ENCODE assay signal across 29 cellular contexts in the genomic region with DNA sequence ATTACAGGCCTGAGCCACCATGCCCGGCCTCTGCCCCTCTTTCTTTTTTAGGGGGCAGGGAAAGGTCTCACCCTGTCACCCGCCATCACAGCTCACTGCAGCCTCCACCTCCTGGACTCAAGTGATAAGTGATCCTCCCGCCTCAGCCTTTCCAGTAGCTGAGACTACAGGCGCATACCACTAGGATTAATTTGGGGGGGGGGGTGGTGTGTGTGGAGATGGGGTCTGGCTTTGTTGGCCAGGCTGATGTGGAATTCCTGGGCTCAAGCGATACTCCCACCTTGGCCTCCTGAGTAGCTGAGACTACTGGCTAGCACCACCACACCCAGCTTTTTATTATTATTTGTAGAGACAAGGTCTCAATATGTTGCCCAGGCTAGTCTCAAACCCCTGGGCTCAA. TPM values are rescaled to one million over a fixed set of nuclear protein-coding genes. Genes with fewer than 3 reads are reported as not detected.
A peak's percentile ranks its signal among the peaks of the same experiment; 100 is the strongest.
DNase-seq lines count a peak whose midpoint lies in the region; ATAC-seq, FAIRE-seq and TF ChIP-seq lines count a peak whose summit lies in the region.
"Had no signal": no experiment of that assay in that cellular context is flagged by ENCODE, and none has a peak within 500 bp of the region (broad histone marks: within the 10 kb centered on the region; RNA-seq: fewer than 3 reads in every experiment).

No MANE protein-coding gene starts in this region.

- H4K20me1 ChIP-seq in HepG2 (ENCODE audit: insufficient read depth, low read length), result peaks cover 14% of the 10 kb centered on the region
- H4K20me1 ChIP-seq: BLaER1 had no signal

- TF ChIP-seq POLR2A in HepG2 (IDR thresholded peaks at IDR 0.05; ENCODE audit: insufficient read depth in 1 of 2, low read depth in 2 of 2, low read length in 2 of 2) (peak; percentile 30 to 44; a peak in 2 of 4 replicates), right lobe of liver (IDR thresholded peaks at IDR 0.05) (no peak)

- H3K36me3 Mint-ChIP-seq in glutamatergic neuron (ENCODE audit: unreplicated experiment), result no peaks in the 10 kb centered on the region
- H3K36me3 Mint-ChIP-seq: immature natural killer cell, T-cell had no signal

- H3K4me3 Mint-ChIP-seq in glutamatergic neuron (ENCODE audit: unreplicated experiment), result no peak overlapping the region
- H3K4me3 Mint-ChIP-seq: immature natural killer cell, T-cell had no signal

- no peak for FAIRE-seq in HepG2 (lab: Jason Lieb, UNC)
- FAIRE-seq: TTC549 had no signal

- 98% methylated on average over 4 of the region's 5 CpGs for WGBS in HepG2 (ENCODE audit: low lambda C conversion rate)
- 54% methylated on average over 3 of the region's 5 CpGs for WGBS in right lobe of liver (ENCODE audit: insufficient coverage, low coverage, low lambda C conversion rate, missing lambda C conversion rate)
- WGBS in liver, result 77% methylated on average over 5 of the region's 5 CpGs

- H3K9me3 Mint-ChIP-seq in glutamatergic neuron (ENCODE audit: unreplicated experiment), result peaks cover 4% of the 10 kb centered on the region
- H3K9me3 Mint-ChIP-seq: T-cell had no signal

- BruUV-seq in HepG2 (replicated peaks; lab: Mats Ljungman, UMichigan), result no TSS peak

- H3K4me1 Mint-ChIP-seq in glutamatergic neuron (ENCODE audit: low read depth, unreplicated experiment), result peaks cover 3% of the 10 kb centered on the region

- H3K79me2 ChIP-seq in HepG2 (ENCODE audit: insufficient read depth, low read length), result peaks cover 26% of the 10 kb centered on the region

- CTCF ChIA-PET in HepG2 (lab: Yijun Ruan, JAX; ENCODE audit: low intra/inter-chr PET ratio, low total read pairs), result interaction anchor here (4.3 kb wide), 1 partner anchor 42 kb away, joined by 45 read pairs; no protein-coding TSS in a partner anchor

- H3K9me3 ChIP-seq in HepG2 (ENCODE audit: low read length) (no peaks in the 10 kb centered on the region), right lobe of liver (no peaks in the 10 kb centered on the region), liver (ENCODE audit: control insufficient read depth in 4 of 4, low read length in 3 of 4) (no peaks in the 10 kb centered on the region)
- H3K9me3 ChIP-seq: BLaER1, heart right ventricle, left lung, MG63, mucosa of descending colon, upper lobe of right lung had no signal

- no peak for ATAC-seq in HepG2
- ATAC-seq in right lobe of liver, result no peak
- ATAC-seq: heart right ventricle, left lung, mucosa of descending colon, T-cell, upper lobe of right lung had no signal

- H2AFZ ChIP-seq in HepG2 (ENCODE audit: low read length), result no peak overlapping the region

- DNase-seq in HepG2 (ENCODE audit: low spot score), result no peak
- no peak for DNase-seq in right lobe of liver
- DNase-seq in HCEC 1CT, result no peak
- DNase-seq in NCI-H1694 (lab: John Stamatoyannopoulos, UW), result no peak
- no peak for DNase-seq in glutamatergic neuron
- DNase-seq: activated CD4-positive, alpha-beta T cell treated with anti-CD3 and anti-CD28 coated beads for 4 hours; activated naive CD4-positive, alpha-beta T cell treated with anti-CD3 and anti-CD28 coated beads, Interleukin-2, amount 50 U/mL, for 16 hours; aorta; caudate nucleus; dorsolateral prefrontal cortex; heart right ventricle; immature natural killer cell; left lung; MG63; mucosa of descending colon; NCI-H1417; NCI-H510A treated with DMSO at 0.1 percent for 48 hours; T-cell; upper lobe of right lung had no signal

- in situ Hi-C loops in HepG2 (cut with HindIII; ENCODE audit: extremely low pct_ligation_motif_present, low pct_unique_long_range_greater_than_20kb), result loop anchor here (5.0 kb wide), 1 partner anchor 38 kb away; a partner anchor contains a TSS

- no peak overlapping the region for H3K4me3 ChIP-seq in HepG2 (replicated peaks in 1 of 3; ENCODE audit: insufficient read depth in 1 of 3, low read depth in 2 of 3, low read length in 3 of 3)
- H3K4me3 ChIP-seq in right lobe of liver, result no peak overlapping the region
- H3K4me3 ChIP-seq in liver (ENCODE audit: low read depth in 1 of 3, low read length in 3 of 3), result no peak overlapping the region
- H3K4me3 ChIP-seq: BLaER1, heart right ventricle, MG63, mucosa of descending colon, upper lobe of right lung had no signal

- H3K4me2 ChIP-seq in HepG2 (ENCODE audit: low read depth, low read length), result no peak overlapping the region

- intact Hi-C loops in HepG2 (cut with micrococcal nuclease; ENCODE audit: unreplicated experiment), result no loop called here
- intact Hi-C loops in right lobe of liver (cut with DNase I), result loop anchor here in 1 of 2 donors (5.0 kb wide), 1 partner anchor 38 kb away; a partner anchor contains a TSS

- H3K27ac Mint-ChIP-seq in glutamatergic neuron (ENCODE audit: unreplicated experiment), result no peak overlapping the region
- H3K27ac Mint-ChIP-seq: immature natural killer cell, T-cell had no signal

- TF ChIP-seq RAD21 in HepG2 (CRISPR knock-in tag; IDR thresholded peaks at IDR 0.05), result no peak
- no peak for TF ChIP-seq RAD21 in liver (IDR thresholded peaks at IDR 0.05)

- no peak overlapping the region for H3K27ac ChIP-seq in HepG2 (ENCODE audit: extremely low read length, insufficient read depth, low read length)
- peak overlapping the region in 1 of 3 donors; percentile 45 for H3K27ac ChIP-seq in right lobe of liver
- peak overlapping the region; percentile 2 to 45 for H3K27ac ChIP-seq in liver (ENCODE audit: low read depth in 1 of 2, low read length in 2 of 2)
- H3K27ac ChIP-seq: BLaER1, left lung, upper lobe of right lung had no signal

- H3K9ac ChIP-seq in HepG2 (ENCODE audit: insufficient read depth, low read depth, low read length) (no peak overlapping the region), liver (ENCODE audit: low read depth in 1 of 2, low read length in 2 of 2) (no peak overlapping the region)
- H3K9ac ChIP-seq: BLaER1 had no signal

- no peaks in the 10 kb centered on the region; a peak in 1 of 5 replicates for H3K27me3 ChIP-seq in HepG2 (ENCODE audit: control insufficient read depth in 1 of 2, insufficient read depth in 2 of 2, low read length in 2 of 2)
- H3K27me3 ChIP-seq in right lobe of liver, result no peaks in the 10 kb centered on the region
- no peaks in the 10 kb centered on the region for H3K27me3 ChIP-seq in liver (ENCODE audit: control insufficient read depth in 4 of 4, insufficient read depth in 4 of 4, low read length in 3 of 4)

- no peak for TF ChIP-seq CTCF in HepG2 (CRISPR knock-in tag; IDR thresholded peaks at IDR 0.05)
- no peak for TF ChIP-seq CTCF in right lobe of liver (IDR thresholded peaks at IDR 0.05)
- no peak for TF ChIP-seq CTCF in liver (IDR thresholded peaks at IDR 0.05; ENCODE audit: low read depth, low read length, missing input control)
- no peak for TF ChIP-seq CTCF in glutamatergic neuron (IDR thresholded peaks at IDR 0.05; ENCODE audit: partially characterized antibody, unreplicated experiment)

- POLR2A ChIA-PET in HepG2 (lab: Yijun Ruan, JAX), result interaction anchor here (1.2 to 14.7 kb wide), 7 partner anchors 9 to 47 kb away, joined by 5 to 317 read pairs (median 25); a partner anchor contains a TSS

- TF ChIP-seq EP300 in HepG2 (IDR thresholded peaks at IDR 0.05; ENCODE audit: low read depth in 2 of 2, low read length in 2 of 2) (no peak), HepG2 (CRISPR knock-in tag; IDR thresholded peaks at IDR 0.05; ENCODE audit: borderline replicate concordance) (no peak)

- H3K27me3 Mint-ChIP-seq in glutamatergic neuron (ENCODE audit: unreplicated experiment), result peaks cover 6% of the 10 kb centered on the region

- peaks cover 3 to 21% of the 10 kb centered on the region in 2 experiments for H3K36me3 ChIP-seq in HepG2 (replicated peaks in 1 of 2; ENCODE audit: control insufficient read depth in 1 of 2, insufficient read depth in 2 of 2, low read length in 2 of 2)
- H3K36me3 ChIP-seq in right lobe of liver, result peaks cover 0 to 27% (median 7%) of the 10 kb centered on the region in 4 donors
- no peaks in the 10 kb centered on the region for H3K36me3 ChIP-seq in liver (ENCODE audit: control insufficient read depth in 4 of 4, insufficient read depth in 3 of 4, low read depth in 1 of 4, low read length in 3 of 4)
- H3K36me3 ChIP-seq: BLaER1, heart right ventricle, left lung, MG63, upper lobe of right lung had no signal

- H3K4me1 ChIP-seq in HepG2 (ENCODE audit: insufficient read depth, low read length) (peaks cover 65% of the 10 kb centered on the region), right lobe of liver (peaks cover 0 to 49% (median 0%) of the 10 kb centered on the region in 4 donors), liver (ENCODE audit: control insufficient read depth in 4 of 4, insufficient read depth in 4 of 4, low read length in 3 of 4) (peaks cover 4 to 67% (median 37%) of the 10 kb centered on the region in 4 donors)

RNA-seq across cellular contexts. Expression of a gene that starts 4.2 kb away (rescaled TPM):
- total RNA-seq in HepG2 (2016; rRNA removed; fragmentation: Illumina TruSeq; extraction: Trizol) (458 and 1,328 TPM in 2 replicates), right lobe of liver (1,000 to 10,000 TPM; 3,480 to 8,780 (median 4,667) TPM), liver (1,000 to 10,000 TPM; 1,884 to 3,491 TPM), glutamatergic neuron (ENCODE audit: unreplicated experiment) (65.9 TPM)
- 159 and 166 TPM in 2 replicates for total RNA-seq in HepG2 (2016; cell fraction: cytosol; rRNA removed; fragmentation: Illumina TruSeq; extraction: Trizol; ENCODE audit: low read depth)
- 502 and 1,332 TPM in 2 replicates for total RNA-seq in HepG2 (2016; cell fraction: insoluble cytoplasmic fraction; rRNA removed; fragmentation: Illumina TruSeq; extraction: Trizol)
- 224 and 230 TPM in 2 replicates for total RNA-seq in HepG2 (2016; cell fraction: membrane; rRNA removed; fragmentation: Illumina TruSeq; extraction: Trizol)
- total RNA-seq in HepG2 (2016; cell fraction: nucleus; rRNA removed; fragmentation: Illumina TruSeq; extraction: Trizol), result 800 and 999 TPM in 2 replicates
- polyA plus RNA-seq in HepG2 (2011; rRNA removed) (1,470 and 1,944 TPM in 2 replicates), liver (1,000 to 10,000 TPM; 3,935 to 5,263 TPM)
- polyA plus RNA-seq in HepG2 (2011; cell fraction: cytosol; rRNA removed), result 2,997 and 3,700 TPM in 2 replicates
- 1,674 and 2,058 TPM in 2 replicates for polyA plus RNA-seq in HepG2 (2011; cell fraction: nucleus; rRNA removed)
- polyA plus RNA-seq in HepG2 (2012), result 709 and 938 TPM in 2 replicates
- 177 and 191 TPM in 2 replicates for polyA plus RNA-seq in HepG2 (2016; cell fraction: cytosol; fragmentation: Illumina TruSeq; extraction: Trizol; ENCODE audit: low read depth)
- polyA plus RNA-seq in HepG2 (2016; cell fraction: insoluble cytoplasmic fraction; fragmentation: Illumina TruSeq; extraction: Trizol; ENCODE audit: low read depth), result 450 and 491 TPM in 2 replicates
- 185 and 190 TPM in 2 replicates for polyA plus RNA-seq in HepG2 (2016; cell fraction: membrane; fragmentation: Illumina TruSeq; extraction: Trizol; ENCODE audit: low read depth)
- polyA plus RNA-seq in HepG2 (2016; cell fraction: nucleus; fragmentation: Illumina TruSeq; extraction: Trizol; ENCODE audit: insufficient read depth, low read depth), result 1,533 and 1,741 TPM in 2 replicates
- polyA minus RNA-seq in HepG2 (2011; rRNA and poly(A)+ RNA removed; ENCODE audit: low replicate concordance), result 0.40 and 224 TPM in 2 replicates
- polyA minus RNA-seq in HepG2 (2011; cell fraction: cytosol; rRNA and poly(A)+ RNA removed), result 272 and 395 TPM in 2 replicates
- 73.5 and 101 TPM in 2 replicates for polyA minus RNA-seq in HepG2 (2011; cell fraction: nucleus; rRNA and poly(A)+ RNA removed)
- polyA plus RNA-seq: immature natural killer cell had no signal

RNA-seq across cellular contexts. Expression of a gene that starts 4.6 kb away (rescaled TPM):
- total RNA-seq in HepG2 (2016; rRNA removed; fragmentation: Illumina TruSeq; extraction: Trizol) (417 and 600 TPM in 2 replicates), right lobe of liver (1,000 to 10,000 TPM; 4,903 to 7,393 (median 5,741) TPM), liver (1,000 to 10,000 TPM in 1 of 2 donors, 100 to 1,000 TPM in 1; 612 to 1,996 TPM), glutamatergic neuron (ENCODE audit: unreplicated experiment) (8.3 TPM)
- 534 and 640 TPM in 2 replicates for total RNA-seq in HepG2 (2016; cell fraction: cytosol; rRNA removed; fragmentation: Illumina TruSeq; extraction: Trizol; ENCODE audit: low read depth)
- 415 and 575 TPM in 2 replicates for total RNA-seq in HepG2 (2016; cell fraction: insoluble cytoplasmic fraction; rRNA removed; fragmentation: Illumina TruSeq; extraction: Trizol)
- total RNA-seq in HepG2 (2016; cell fraction: membrane; rRNA removed; fragmentation: Illumina TruSeq; extraction: Trizol), result 550 and 704 TPM in 2 replicates
- 303 and 371 TPM in 2 replicates for total RNA-seq in HepG2 (2016; cell fraction: nucleus; rRNA removed; fragmentation: Illumina TruSeq; extraction: Trizol)
- polyA plus RNA-seq in HepG2 (2011; rRNA removed) (1,235 and 1,480 TPM in 2 replicates), liver (over 10,000 TPM in 1 of 2 donors, 1,000 to 10,000 TPM in 1; 3,937 to 10,095 TPM)
- polyA plus RNA-seq in HepG2 (2011; cell fraction: cytosol; rRNA removed), result 789 and 856 TPM in 2 replicates
- 221 and 239 TPM in 2 replicates for polyA plus RNA-seq in HepG2 (2011; cell fraction: nucleus; rRNA removed)
- polyA plus RNA-seq in HepG2 (2012), result 609 and 1,000 TPM in 2 replicates
- 629 and 790 TPM in 2 replicates for polyA plus RNA-seq in HepG2 (2016; cell fraction: cytosol; fragmentation: Illumina TruSeq; extraction: Trizol; ENCODE audit: low read depth)
- 381 and 408 TPM in 2 replicates for polyA plus RNA-seq in HepG2 (2016; cell fraction: insoluble cytoplasmic fraction; fragmentation: Illumina TruSeq; extraction: Trizol; ENCODE audit: low read depth)
- 501 and 616 TPM in 2 replicates for polyA plus RNA-seq in HepG2 (2016; cell fraction: membrane; fragmentation: Illumina TruSeq; extraction: Trizol; ENCODE audit: low read depth)
- polyA plus RNA-seq in HepG2 (2016; cell fraction: nucleus; fragmentation: Illumina TruSeq; extraction: Trizol; ENCODE audit: insufficient read depth, low read depth), result 540 and 648 TPM in 2 replicates
- polyA minus RNA-seq in HepG2 (2011; rRNA and poly(A)+ RNA removed; ENCODE audit: low replicate concordance), result 364 TPM in 1 of 2 replicates, not detected in the other
- 191 and 220 TPM in 2 replicates for polyA minus RNA-seq in HepG2 (2011; cell fraction: cytosol; rRNA and poly(A)+ RNA removed)
- polyA minus RNA-seq in HepG2 (2011; cell fraction: nucleus; rRNA and poly(A)+ RNA removed), result 50.5 and 79.1 TPM in 2 replicates
- total RNA-seq: H4 had no signal
- polyA plus RNA-seq: neural cell had no signal

RNA-seq across cellular contexts. Expression of a gene that starts 18.7 kb away (rescaled TPM):
- total RNA-seq in HepG2 (2016; rRNA removed; fragmentation: Illumina TruSeq; extraction: Trizol) (84.5 and 110 TPM in 2 replicates), right lobe of liver (10 to 100 TPM; 24.9 to 82.6 (median 26.7) TPM), liver (10 to 100 TPM; 28.3 to 34.4 TPM), glutamatergic neuron (ENCODE audit: unreplicated experiment) (57.8 TPM)
- 53.8 and 61.2 TPM in 2 replicates for total RNA-seq in HepG2 (2016; cell fraction: cytosol; rRNA removed; fragmentation: Illumina TruSeq; extraction: Trizol; ENCODE audit: low read depth)
- 80.8 and 107 TPM in 2 replicates for total RNA-seq in HepG2 (2016; cell fraction: insoluble cytoplasmic fraction; rRNA removed; fragmentation: Illumina TruSeq; extraction: Trizol)
- 83.6 and 90.9 TPM in 2 replicates for total RNA-seq in HepG2 (2016; cell fraction: membrane; rRNA removed; fragmentation: Illumina TruSeq; extraction: Trizol)
- 53.3 and 59.8 TPM in 2 replicates for total RNA-seq in HepG2 (2016; cell fraction: nucleus; rRNA removed; fragmentation: Illumina TruSeq; extraction: Trizol)
- polyA plus RNA-seq in HepG2 (2011; rRNA removed) (72.0 and 80.8 TPM in 2 replicates), liver (10 to 100 TPM; 27.0 to 33.0 TPM)
- 70.1 and 101 TPM in 2 replicates for polyA plus RNA-seq in HepG2 (2011; cell fraction: cytosol; rRNA removed)
- polyA plus RNA-seq in HepG2 (2011; cell fraction: nucleus; rRNA removed), result 86.1 and 90.7 TPM in 2 replicates
- polyA plus RNA-seq in HepG2 (2012), result 50.6 and 56.9 TPM in 2 replicates
- 78.5 and 80.1 TPM in 2 replicates for polyA plus RNA-seq in HepG2 (2016; cell fraction: cytosol; fragmentation: Illumina TruSeq; extraction: Trizol; ENCODE audit: low read depth)
- polyA plus RNA-seq in HepG2 (2016; cell fraction: insoluble cytoplasmic fraction; fragmentation: Illumina TruSeq; extraction: Trizol; ENCODE audit: low read depth), result 123 and 139 TPM in 2 replicates
- polyA plus RNA-seq in HepG2 (2016; cell fraction: membrane; fragmentation: Illumina TruSeq; extraction: Trizol; ENCODE audit: low read depth), result 85.7 and 87.8 TPM in 2 replicates
- polyA plus RNA-seq in HepG2 (2016; cell fraction: nucleus; fragmentation: Illumina TruSeq; extraction: Trizol; ENCODE audit: insufficient read depth, low read depth), result 130 and 133 TPM in 2 replicates
- 89.9 and 116 TPM in 2 replicates for polyA minus RNA-seq in HepG2 (2011; rRNA and poly(A)+ RNA removed; ENCODE audit: low replicate concordance)
- polyA minus RNA-seq in HepG2 (2011; cell fraction: cytosol; rRNA and poly(A)+ RNA removed), result 25.4 and 31.5 TPM in 2 replicates
- 14.4 and 14.8 TPM in 2 replicates for polyA minus RNA-seq in HepG2 (2011; cell fraction: nucleus; rRNA and poly(A)+ RNA removed)

RNA-seq across cellular contexts. Expression of a gene that starts 32.3 kb away (rescaled TPM):
- 0.46 TPM in 1 of 2 replicates, not detected in the other for total RNA-seq in HepG2 (2016; rRNA removed; fragmentation: Illumina TruSeq; extraction: Trizol)
- 0.79 TPM in 1 of 2 replicates, not detected in the other for total RNA-seq in HepG2 (2016; cell fraction: cytosol; rRNA removed; fragmentation: Illumina TruSeq; extraction: Trizol; ENCODE audit: low read depth)
- 1.1 TPM in 1 of 2 replicates, not detected in the other for total RNA-seq in HepG2 (2016; cell fraction: insoluble cytoplasmic fraction; rRNA removed; fragmentation: Illumina TruSeq; extraction: Trizol)
- total RNA-seq in HepG2 (2016; cell fraction: membrane; rRNA removed; fragmentation: Illumina TruSeq; extraction: Trizol), result 0.49 and 0.72 TPM in 2 replicates
- not detected in 2 replicates for total RNA-seq in HepG2 (2016; cell fraction: nucleus; rRNA removed; fragmentation: Illumina TruSeq; extraction: Trizol)
- polyA plus RNA-seq in HepG2 (2011; rRNA removed), result not detected in 2 replicates
- polyA plus RNA-seq in HepG2 (2011; cell fraction: cytosol; rRNA removed), result not detected in 2 replicates
- polyA plus RNA-seq in HepG2 (2011; cell fraction: nucleus; rRNA removed), result not detected in 2 replicates
- not detected in 2 replicates for polyA plus RNA-seq in HepG2 (2012)
- polyA plus RNA-seq in HepG2 (2016; cell fraction: cytosol; fragmentation: Illumina TruSeq; extraction: Trizol; ENCODE audit: low read depth), result 0.45 and 0.79 TPM in 2 replicates
- not detected in 2 replicates for polyA plus RNA-seq in HepG2 (2016; cell fraction: insoluble cytoplasmic fraction; fragmentation: Illumina TruSeq; extraction: Trizol; ENCODE audit: low read depth)
- polyA plus RNA-seq in HepG2 (2016; cell fraction: membrane; fragmentation: Illumina TruSeq; extraction: Trizol; ENCODE audit: low read depth), result 0.41 TPM in 1 of 2 replicates, not detected in the other
- polyA plus RNA-seq in HepG2 (2016; cell fraction: nucleus; fragmentation: Illumina TruSeq; extraction: Trizol; ENCODE audit: insufficient read depth, low read depth), result not detected in 2 replicates
- not detected in 2 replicates for polyA minus RNA-seq in HepG2 (2011; rRNA and poly(A)+ RNA removed; ENCODE audit: low replicate concordance)
- not detected in 2 replicates for polyA minus RNA-seq in HepG2 (2011; cell fraction: cytosol; rRNA and poly(A)+ RNA removed)
- not detected in 2 replicates for polyA minus RNA-seq in HepG2 (2011; cell fraction: nucleus; rRNA and poly(A)+ RNA removed)
- total RNA-seq in right lobe of liver, result 100 to 1,000 TPM in 5 of 6 experiments, 10 to 100 TPM in 1; 55.6 to 462 (median 203) TPM
- 100 to 1,000 TPM in 1 of 2 donors, 1 to 10 TPM in 1; 1.0 to 131 TPM for total RNA-seq in liver
- 100 to 1,000 TPM; 418 to 420 TPM for polyA plus RNA-seq in liver
- not detected for total RNA-seq in glutamatergic neuron (ENCODE audit: unreplicated experiment)
- total RNA-seq: A673; activated CD8-positive, alpha-beta memory T cell treated with anti-CD3 and anti-CD28 coated beads for 36 hours; aorta; G401; H4; heart right ventricle; left lung; mucosa of descending colon; posterior vena cava; subcutaneous adipose tissue; T-cell; upper lobe of right lung had no signal
- polyA plus RNA-seq: aorta, heart right ventricle, immature natural killer cell, neural cell had no signal

RNA-seq across cellular contexts. Expression of a gene that starts 36.1 kb away (rescaled TPM):
- total RNA-seq in HepG2 (2016; rRNA removed; fragmentation: Illumina TruSeq; extraction: Trizol), result 276 and 407 TPM in 2 replicates
- 212 and 282 TPM in 2 replicates for total RNA-seq in HepG2 (2016; cell fraction: cytosol; rRNA removed; fragmentation: Illumina TruSeq; extraction: Trizol; ENCODE audit: low read depth)
- total RNA-seq in HepG2 (2016; cell fraction: insoluble cytoplasmic fraction; rRNA removed; fragmentation: Illumina TruSeq; extraction: Trizol), result 251 and 383 TPM in 2 replicates
- 259 and 332 TPM in 2 replicates for total RNA-seq in HepG2 (2016; cell fraction: membrane; rRNA removed; fragmentation: Illumina TruSeq; extraction: Trizol)
- 222 and 283 TPM in 2 replicates for total RNA-seq in HepG2 (2016; cell fraction: nucleus; rRNA removed; fragmentation: Illumina TruSeq; extraction: Trizol)
- polyA plus RNA-seq in HepG2 (2011; rRNA removed), result 1,401 and 1,802 TPM in 2 replicates
- 1,265 and 1,297 TPM in 2 replicates for polyA plus RNA-seq in HepG2 (2011; cell fraction: cytosol; rRNA removed)
- polyA plus RNA-seq in HepG2 (2011; cell fraction: nucleus; rRNA removed), result 293 and 474 TPM in 2 replicates
- 632 and 749 TPM in 2 replicates for polyA plus RNA-seq in HepG2 (2012)
- polyA plus RNA-seq in HepG2 (2016; cell fraction: cytosol; fragmentation: Illumina TruSeq; extraction: Trizol; ENCODE audit: low read depth), result 426 and 489 TPM in 2 replicates
- 402 and 416 TPM in 2 replicates for polyA plus RNA-seq in HepG2 (2016; cell fraction: insoluble cytoplasmic fraction; fragmentation: Illumina TruSeq; extraction: Trizol; ENCODE audit: low read depth)
- 440 and 475 TPM in 2 replicates for polyA plus RNA-seq in HepG2 (2016; cell fraction: membrane; fragmentation: Illumina TruSeq; extraction: Trizol; ENCODE audit: low read depth)
- polyA plus RNA-seq in HepG2 (2016; cell fraction: nucleus; fragmentation: Illumina TruSeq; extraction: Trizol; ENCODE audit: insufficient read depth, low read depth), result 666 and 708 TPM in 2 replicates
- 342 TPM in 1 of 2 replicates, not detected in the other for polyA minus RNA-seq in HepG2 (2011; rRNA and poly(A)+ RNA removed; ENCODE audit: low replicate concordance)
- 188 and 260 TPM in 2 replicates for polyA minus RNA-seq in HepG2 (2011; cell fraction: cytosol; rRNA and poly(A)+ RNA removed)
- 75.2 and 130 TPM in 2 replicates for polyA minus RNA-seq in HepG2 (2011; cell fraction: nucleus; rRNA and poly(A)+ RNA removed)
- 1,000 to 10,000 TPM; 1,740 to 7,868 (median 2,043) TPM for total RNA-seq in right lobe of liver
- 1,000 to 10,000 TPM in 1 of 2 donors, 100 to 1,000 TPM in 1; 660 to 1,200 TPM for total RNA-seq in liver
- polyA plus RNA-seq in liver, result 1,000 to 10,000 TPM; 2,878 to 3,399 TPM
- total RNA-seq in glutamatergic neuron (ENCODE audit: unreplicated experiment), result not detected
- total RNA-seq: A673; activated CD8-positive, alpha-beta memory T cell treated with anti-CD3 and anti-CD28 coated beads for 36 hours; G401; H4; posterior vena cava had no signal
- polyA plus RNA-seq: neural cell had no signal

Comparison
In these comparisons a context has a peak if more than half of its experiments do, and no peak if none do; other contexts are left out.
1. RNA of a gene that starts 4.6 kb away (total RNA-seq): 4,903 to 7,393 TPM in right lobe of liver, 612 to 1,996 TPM in liver and 303 to 704 TPM in HepG2; 8.3 TPM in glutamatergic neuron (single experiment); every median in the first group is over 10 times any median in the second.